ENCODE assay signal across 19 cellular contexts in genomic region chr10:1535337-1535957, GRCh38.
"Had no signal": no experiment of that assay in that cellular context is flagged by ENCODE, and none has a peak within 500 bp of the region (broad histone marks: within the 10 kb centered on the region; RNA-seq: fewer than 3 reads in every experiment).

No MANE protein-coding gene starts in this region.

- H3K36me3 Mint-ChIP-seq: mesothelial cell of epicardium; natural killer cell; stimulated activated naive B cell treated with anti-CD40 and anti-IgM and Interleukin-4, amounts not matched to agents 10 μg/mL and 1 μg/mL and 100 μg/mL, for 72 hours had no signal

- ATAC-seq: natural killer cell; psoas muscle; right lobe of liver; stimulated activated naive B cell treated with anti-CD40 and anti-IgM and Interleukin-4, amounts not matched to agents 10 μg/mL and 1 μg/mL and 100 μg/mL, for 72 hours; stimulated activated naive CD8-positive, alpha-beta T cell treated with anti-CD3 and anti-CD28 coated beads, Interleukin-15, amount 100 ng/mL, for 72 hours had no signal

- H3K27ac Mint-ChIP-seq: mesothelial cell of epicardium; natural killer cell; stimulated activated naive B cell treated with anti-CD40 and anti-IgM and Interleukin-4, amounts not matched to agents 10 μg/mL and 1 μg/mL and 100 μg/mL, for 72 hours had no signal

- H3K9me3 Mint-ChIP-seq: mesothelial cell of epicardium; natural killer cell; stimulated activated naive CD8-positive, alpha-beta T cell treated with anti-CD3 and anti-CD28 coated beads, Interleukin-15, amount 100 ng/mL, for 72 hours had no signal

- H3K9ac ChIP-seq: parathyroid adenoma had no signal

- H3K4me3 Mint-ChIP-seq: mesothelial cell of epicardium; natural killer cell; stimulated activated naive B cell treated with anti-CD40 and anti-IgM and Interleukin-4, amounts not matched to agents 10 μg/mL and 1 μg/mL and 100 μg/mL, for 72 hours; stimulated activated naive CD8-positive, alpha-beta T cell treated with anti-CD3 and anti-CD28 coated beads, Interleukin-15, amount 100 ng/mL, for 72 hours had no signal

- DNase-seq: colonic mucosa; dermis blood vessel endothelial cell; foreskin melanocyte; kidney glomerular epithelial cell; mammary epithelial cell; natural killer cell; occipital lobe; retina; right lobe of liver; stimulated activated CD4-positive, alpha-beta T cell treated with anti-CD3 and anti-CD28 coated beads, Interleukin-2, amount 100 ng/mL, for 24 hours; stimulated activated CD4-positive, alpha-beta T cell treated with anti-CD3 and anti-CD28 coated beads, Interleukin-4, amount 100 ng/mL, for 4 hours; stimulated activated naive B cell treated with anti-CD40 and anti-IgM and Interleukin-4, amounts not matched to agents 10 μg/mL and 1 μg/mL and 100 μg/mL, for 72 hours; stimulated activated naive CD8-positive, alpha-beta T cell treated with anti-CD3 and anti-CD28 coated beads, Interleukin-15, amount 100 ng/mL, for 72 hours; testis had no signal

- H3K27ac ChIP-seq: colonic mucosa, hepatocyte, parathyroid adenoma, psoas muscle, right lobe of liver, testis, tibial nerve had no signal

- H3K79me2 ChIP-seq: hepatocyte, parathyroid adenoma had no signal

- H3K9me3 ChIP-seq: colonic mucosa, psoas muscle, right lobe of liver, testis, tibial nerve had no signal

- H3K4me1 ChIP-seq: colonic mucosa, psoas muscle, right lobe of liver, testis, tibial nerve had no signal

- H3K4me1 Mint-ChIP-seq: mesothelial cell of epicardium; natural killer cell; stimulated activated naive CD8-positive, alpha-beta T cell treated with anti-CD3 and anti-CD28 coated beads, Interleukin-15, amount 100 ng/mL, for 72 hours had no signal

- H3K36me3 ChIP-seq: colonic mucosa, right lobe of liver, tibial nerve had no signal

- H3K4me2 ChIP-seq: hepatocyte had no signal

- H3K4me3 ChIP-seq: colonic mucosa, hepatocyte, psoas muscle, right lobe of liver, testis, tibial nerve had no signal

- H3K27me3 ChIP-seq: colonic mucosa, hepatocyte, right lobe of liver, testis, tibial nerve had no signal
